Comparison of ENCODE assay signal across 8 cellular contexts in genomic region chr11:65424200-65425104, GRCh38. TPM values are rescaled to one million over a fixed set of nuclear protein-coding genes. Genes with fewer than 3 reads are reported as not detected.
DNase-seq lines count a peak whose midpoint lies in the region; ATAC-seq and TF ChIP-seq lines count a peak whose summit lies in the region.

No MANE protein-coding gene starts in this region.

- CTCF ChIA-PET in activated B cell treated with CpG ODN at 0.5 μM for 24 hours (lab: Charles Lee): interaction anchor here (0.8 to 12.8 kb wide), 5 partner anchors 8 to 80 kb away, joined by 3 to 289 read pairs (median 4); partner anchors contain the start of genes MALAT1 and SLC25A45

- no peaks in the 10 kb centered on the region for H3K9me3 Mint-ChIP-seq in activated B cell treated with CpG ODN at 0.5 μM for 24 hours

- no peak for ATAC-seq in activated B cell treated with CpG ODN at 0.5 μM for 24 hours (ENCODE audit: low read depth)
- ATAC-seq in mucosa of descending colon: no peak
- ATAC-seq in GM18505 (IDR thresholded peaks at IDR 0.05; ENCODE audit: unreplicated experiment): no peak

- peak overlapping the region; percentile 100 for H3K27ac Mint-ChIP-seq in activated B cell treated with CpG ODN at 0.5 μM for 24 hours

- H3K4me3 ChIP-seq in mucosa of descending colon: peak overlapping the region; percentile 81

- no peaks in the 10 kb centered on the region for H3K27me3 Mint-ChIP-seq in activated B cell treated with CpG ODN at 0.5 μM for 24 hours

- intact Hi-C loops in activated B cell treated with CpG ODN at 0.5 μM for 24 hours (cut with micrococcal nuclease): loop anchor here (1.0 kb wide), 3 partner anchors 8 to 73 kb away; partner anchors contain the start of gene SLC25A45
- intact Hi-C loops in mucosa of descending colon (cut with DNase I, micrococcal nuclease): loop anchor here (5.0 kb wide), 1 partner anchor 78 kb away; no protein-coding TSS in a partner anchor

- DNase-seq in DMS53 (lab: John Stamatoyannopoulos, UW) (peak; percentile 66), DMS53 treated with DMSO at 0.1 percent for 48 hours (lab: John Stamatoyannopoulos, UW; ENCODE audit: unreplicated experiment) (no peak), activated B cell treated with CpG ODN at 0.5 μM for 24 hours (peak; percentile 35), mucosa of descending colon (peak in 2 of 3 donors; percentile 65 to 72), substantia nigra (lab: John Stamatoyannopoulos, UW) (peak in 16 of 49 donors; percentile 23 to 66 (median 42)), NCI-H82 (lab: John Stamatoyannopoulos, UW) (no peak)
- DNase-seq in effector CD4-positive, alpha-beta T cell: peak; percentile 45

- H3K9me3 ChIP-seq in mucosa of descending colon: no peaks in the 10 kb centered on the region

- H3K4me1 ChIP-seq in mucosa of descending colon (ENCODE audit: low read depth): peaks cover 33% of the 10 kb centered on the region

- no peak for TF ChIP-seq POLR2A in GM18505 (IDR thresholded peaks at IDR 0.05; ENCODE audit: borderline replicate concordance, extremely low read depth, insufficient read depth, insufficient read length)

- H3K27ac ChIP-seq in substantia nigra (ENCODE audit: low read depth, low read length, poor library complexity, severe bottlenecking): peak overlapping the region; percentile 100

- no peaks in the 10 kb centered on the region for H3K36me3 ChIP-seq in mucosa of descending colon (ENCODE audit: low read depth)

- peak overlapping the region; percentile 100 for H3K4me3 Mint-ChIP-seq in activated B cell treated with CpG ODN at 0.5 μM for 24 hours

- peaks cover 77% of the 10 kb centered on the region for H3K4me1 Mint-ChIP-seq in activated B cell treated with CpG ODN at 0.5 μM for 24 hours

- TF ChIP-seq CTCF in activated B cell treated with CpG ODN at 0.5 μM for 24 hours (IDR thresholded peaks at IDR 0.05) (no peak), mucosa of descending colon (IDR thresholded peaks at IDR 0.05) (no peak)

- POLR2A ChIA-PET in activated B cell treated with CpG ODN at 0.5 μM for 24 hours (lab: Charles Lee): interaction anchor here (0.7 to 19.3 kb wide), 20 partner anchors 6 to 435 kb away, joined by 3 to 3752 read pairs (median 14); partner anchors contain the start of genes DPF2, FRMD8, MALAT1 and MUS81

- peaks cover 53% of the 10 kb centered on the region for H3K36me3 Mint-ChIP-seq in activated B cell treated with CpG ODN at 0.5 μM for 24 hours (ENCODE audit: low read depth)

RNA-seq across cellular contexts. Expression of gene NEAT1, which starts 1.9 kb away (rescaled TPM):
- 578 and 699 TPM in 2 replicates for total RNA-seq in activated B cell treated with CpG ODN at 0.5 μM for 24 hours
- 1,000 to 10,000 TPM; 1,133 to 1,409 (median 1,237) TPM for total RNA-seq in mucosa of descending colon

RNA-seq across cellular contexts. Expression of gene FRMD8, which starts 38.0 kb away (rescaled TPM):
- 68.6 and 70.6 TPM in 2 replicates for total RNA-seq in activated B cell treated with CpG ODN at 0.5 μM for 24 hours
- 10 to 100 TPM; 27.1 to 44.1 (median 42.3) TPM for total RNA-seq in mucosa of descending colon

RNA-seq across cellular contexts. Expression of gene SLC25A45, which starts 42.0 kb away (rescaled TPM):
- total RNA-seq in activated B cell treated with CpG ODN at 0.5 μM for 24 hours (11.4 and 12.3 TPM in 2 replicates), mucosa of descending colon (10 to 100 TPM in 2 of 3 donors, 1 to 10 TPM in 1; 8.0 to 10.5 (median 10.1) TPM)

Comparison
In these comparisons a context has a peak if more than half of its experiments do, and no peak if none do; other contexts are left out.
1. DNase-seq: peak in DMS53 (single experiment), activated B cell treated with CpG ODN at 0.5 μM for 24 hours (single experiment), effector CD4-positive, alpha-beta T cell (single experiment) and mucosa of descending colon (2 of 3); none in DMS53 treated with DMSO at 0.1 percent for 48 hours (single experiment) and NCI-H82 (single experiment).